ENCODE assay signal across 10 cellular contexts in genomic region chr22:23278883-23279675, GRCh38.
DNase-seq lines count a peak whose midpoint lies in the region; ATAC-seq and TF ChIP-seq lines count a peak whose summit lies in the region.
"Had no signal": no experiment of that assay in that cellular context is flagged by ENCODE, and none has a peak within 500 bp of the region (broad histone marks: within the 10 kb centered on the region; RNA-seq: fewer than 3 reads in every experiment).

No MANE protein-coding gene starts in this region.

- no peaks in the 10 kb centered on the region for H3K9me3 ChIP-seq in CD4-positive, alpha-beta T cell (ENCODE audit: control insufficient read depth, low read length)
- H3K9me3 ChIP-seq in mucosa of stomach (ENCODE audit: control insufficient read depth, low read length) = no peaks in the 10 kb centered on the region

- TF ChIP-seq CTCF in CD4-positive, alpha-beta T cell (IDR thresholded peaks at IDR 0.05) = no peak
- no peak for TF ChIP-seq CTCF in coronary artery (IDR thresholded peaks at IDR 0.05)

- POLR2A ChIA-PET in CD4-positive, alpha-beta T cell (lab: Charles Lee) = no interaction called here

- H3K4me1 Mint-ChIP-seq in CD4-positive, alpha-beta T cell (ENCODE audit: low read depth) = no peaks in the 10 kb centered on the region

- no peak overlapping the region for H3K27ac ChIP-seq in CD4-positive, alpha-beta T cell (ENCODE audit: low read depth, low read length)
- H3K27ac ChIP-seq in coronary artery = peak overlapping the region; percentile 81 to 92

- peaks cover 5% of the 10 kb centered on the region for H3K36me3 ChIP-seq in mucosa of stomach (ENCODE audit: control insufficient read depth, insufficient read depth, low read length)

- H3K4me1 ChIP-seq in mucosa of stomach (ENCODE audit: control insufficient read depth, insufficient read depth, low read length) = peaks cover 49% of the 10 kb centered on the region

- no peaks in the 10 kb centered on the region for H3K9me3 Mint-ChIP-seq in CD4-positive, alpha-beta T cell

- H3K4me3 ChIP-seq in coronary artery (no peak overlapping the region), mucosa of stomach (ENCODE audit: low read length) (no peak overlapping the region)

- no peaks in the 10 kb centered on the region for H3K27me3 Mint-ChIP-seq in CD4-positive, alpha-beta T cell

- H3K9ac ChIP-seq in mucosa of stomach (ENCODE audit: low read length) = peak overlapping the region; percentile 52

- ATAC-seq in CD4-positive, alpha-beta T cell (ENCODE audit: poor library complexity) = peak; percentile 66
- no peak for ATAC-seq in GM21723 (IDR thresholded peaks at IDR 0.05; ENCODE audit: unreplicated experiment)
- no peak for ATAC-seq in HG03342 (IDR thresholded peaks at IDR 0.05; ENCODE audit: unreplicated experiment)

- peak in 1 of 10 experiments; percentile 10 for DNase-seq in CD4-positive, alpha-beta T cell
- peak; percentile 0 for DNase-seq in NCI-H1105 treated with DMSO at 0.1 percent for 48 hours (lab: John Stamatoyannopoulos, UW)
- no peak for DNase-seq in coronary artery (ENCODE audit: low spot score)
- no peak for DNase-seq in NCI-H82 (lab: John Stamatoyannopoulos, UW)
- DNase-seq in NCI-H524 (lab: John Stamatoyannopoulos, UW) = no peak
- DNase-seq: GOT3; stimulated activated CD4-positive, alpha-beta T cell treated with anti-CD3 and anti-CD28 coated beads, Interleukin-12 subunit alpha, Interleukin-12 subunit beta, amount 100 ng/mL, for 4 hours had no signal

- H3K36me3 Mint-ChIP-seq in CD4-positive, alpha-beta T cell (ENCODE audit: low read depth) = peaks cover 48% of the 10 kb centered on the region

- H3K27ac Mint-ChIP-seq in CD4-positive, alpha-beta T cell = peak overlapping the region; percentile 65

- CTCF ChIA-PET in CD4-positive, alpha-beta T cell (lab: Charles Lee) = interaction anchor here (1.2 to 1.5 kb wide), 3 partner anchors 11 to 101 kb away, joined by 4 to 8 read pairs (median 4); no protein-coding TSS in a partner anchor

- intact Hi-C loops in CD4-positive, alpha-beta T cell (cut with DNase I, micrococcal nuclease) = no loop called here

- H3K27me3 ChIP-seq in CD4-positive, alpha-beta T cell (ENCODE audit: control insufficient read depth, insufficient read depth, low read length) = no peaks in the 10 kb centered on the region
- no peaks in the 10 kb centered on the region for H3K27me3 ChIP-seq in mucosa of stomach (ENCODE audit: control insufficient read depth, insufficient read depth, low read length)

- no peak overlapping the region for H3K4me3 Mint-ChIP-seq in CD4-positive, alpha-beta T cell
